Comparison of ENCODE assay signal across 8 cellular contexts in the genomic region with DNA sequence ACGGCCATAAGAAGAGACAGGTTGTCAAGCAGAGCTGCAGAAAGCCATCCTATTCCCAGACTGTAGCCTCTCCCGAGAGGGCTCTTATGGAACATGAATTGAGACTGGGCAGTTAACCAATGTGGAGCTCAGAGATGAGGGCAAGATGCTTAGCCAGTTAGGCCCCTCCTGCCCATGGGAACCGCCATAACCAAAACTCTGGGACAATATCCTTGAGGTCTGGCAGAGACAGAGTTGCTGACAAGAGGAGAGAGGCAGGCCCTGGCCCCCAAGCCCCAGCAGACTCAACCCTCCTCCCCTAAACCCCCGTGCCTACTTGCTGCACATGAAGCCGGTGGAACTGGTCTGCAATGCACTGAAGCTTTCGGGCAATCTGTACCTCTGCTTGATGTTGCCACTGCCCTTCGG. TPM values are rescaled to one million over a fixed set of nuclear protein-coding genes. Genes with fewer than 3 reads are reported as not detected.
DNase-seq lines count a peak whose midpoint lies in the region; ATAC-seq, FAIRE-seq and TF ChIP-seq lines count a peak whose summit lies in the region.

No MANE protein-coding gene starts in this region.

- H3K4me2 ChIP-seq in GM23248 (ENCODE audit: unreplicated experiment): peak overlapping the region; percentile 25

- POLR2A ChIA-PET in Panc1 (lab: Charles Lee): interaction anchor here (1.0 kb wide), 1 partner anchor 16 kb away, joined by 3 read pairs; no protein-coding TSS in a partner anchor

- no peaks in the 10 kb centered on the region for H3K79me2 ChIP-seq in GM23248 (ENCODE audit: insufficient read depth)

- no TSS peak for BruUV-seq in Panc1 (replicated peaks; lab: Mats Ljungman, UMichigan)

- H3K4me1 ChIP-seq in GM23248 (ENCODE audit: insufficient read depth) (peaks cover 26% of the 10 kb centered on the region), Panc1 (ENCODE audit: control insufficient read depth, insufficient read depth, low read length) (peaks cover 50% of the 10 kb centered on the region), foreskin keratinocyte (peaks cover 22% of the 10 kb centered on the region), small intestine (ENCODE audit: control insufficient read depth in 2 of 2, insufficient read depth in 1 of 2, low read depth in 1 of 2, low read length in 1 of 2) (peaks cover 30 to 38% of the 10 kb centered on the region in 2 donors)

- H3K4me3 ChIP-seq in GM23248: no peak overlapping the region
- H3K4me3 ChIP-seq in Panc1 (ENCODE audit: low read depth in 2 of 2, low read length in 2 of 2): no peak overlapping the region
- H3K4me3 ChIP-seq in small intestine (ENCODE audit: low read depth in 1 of 2, low read length in 2 of 2): no peak overlapping the region
- peak overlapping the region in 1 of 2 donors; percentile 13 for H3K4me3 ChIP-seq in foreskin fibroblast (ENCODE audit: low read depth in 1 of 2, low read length in 2 of 2)

- H3K27ac ChIP-seq in GM23248: peak overlapping the region; percentile 70
- peak overlapping the region; percentile 73 for H3K27ac ChIP-seq in Panc1 (ENCODE audit: low read length)
- no peak overlapping the region for H3K27ac ChIP-seq in foreskin keratinocyte
- H3K27ac ChIP-seq in small intestine (ENCODE audit: low read depth in 1 of 2, low read length in 1 of 2): peak overlapping the region; percentile 8 to 30

- TF ChIP-seq CTCF in Panc1 (IDR thresholded peaks at IDR 0.05) (no peak), foreskin keratinocyte (conservative IDR thresholded peaks at IDR 0.05) (no peak), foreskin fibroblast (IDR thresholded peaks at IDR 0.05; ENCODE audit: low read depth, low read length) (no peak)

- peak overlapping the region; percentile 65; the same call in 1 of the 2 replicates for H3K9ac ChIP-seq in GM23248

- H3K9me3 ChIP-seq in GM23248 (ENCODE audit: low read depth) (no peaks in the 10 kb centered on the region), Panc1 (ENCODE audit: control insufficient read depth, insufficient read depth, low read depth, low read length) (no peaks in the 10 kb centered on the region), small intestine (ENCODE audit: control insufficient read depth, low read depth) (no peaks in the 10 kb centered on the region)

- no peak overlapping the region for H2AFZ ChIP-seq in GM23248

- 30 to 40% methylated on average over 7 of the region's 7 CpGs for WGBS in GM23248 (ENCODE audit: low coverage in 1 of 2, low lambda C conversion rate in 2 of 2, missing lambda C conversion rate in 2 of 2), 2 experiments
- 34 to 55% (median 54%) methylated on average over 7 of the region's 7 CpGs for WGBS in small intestine, 3 donors

- ATAC-seq in Panc1 (no peak), foreskin keratinocyte (peak; percentile 0), GM19351 (IDR thresholded peaks at IDR 0.05; ENCODE audit: unreplicated experiment) (no peak), HG03457 (IDR thresholded peaks at IDR 0.05; ENCODE audit: unreplicated experiment) (no peak)

- no peaks in the 10 kb centered on the region for H3K36me3 ChIP-seq in GM23248 (ENCODE audit: low read depth)
- no peaks in the 10 kb centered on the region for H3K36me3 ChIP-seq in Panc1 (ENCODE audit: control insufficient read depth, insufficient read depth, low read length)
- H3K36me3 ChIP-seq in small intestine (ENCODE audit: control insufficient read depth in 2 of 2, insufficient read depth in 2 of 2, low read length in 2 of 2): no peaks in the 10 kb centered on the region

- no peaks in the 10 kb centered on the region for H4K20me1 ChIP-seq in GM23248 (ENCODE audit: insufficient read depth)

- H3K9me2 ChIP-seq in GM23248 (ENCODE audit: insufficient read depth): no peaks in the 10 kb centered on the region

- no peak for FAIRE-seq in small intestine (lab: Jason Lieb, UNC)

- H3K27me3 ChIP-seq in GM23248 (replicated peaks; ENCODE audit: insufficient read depth) (no peaks in the 10 kb centered on the region), Panc1 (ENCODE audit: control insufficient read depth, insufficient read depth, low read length) (no peaks in the 10 kb centered on the region), foreskin keratinocyte (no peaks in the 10 kb centered on the region), small intestine (ENCODE audit: control insufficient read depth in 2 of 2, insufficient read depth in 2 of 2, low read length in 2 of 2) (no peaks in the 10 kb centered on the region)

- peak; percentile 60 for DNase-seq in GM23248
- no peak for DNase-seq in Panc1 (ENCODE audit: low read depth, low spot score)
- no peak for DNase-seq in foreskin keratinocyte
- DNase-seq in small intestine: no peak
- DNase-seq in SKM-1 treated with dmso at 0.1 percent for 144 hours (lab: John Stamatoyannopoulos, UW; ENCODE audit: unreplicated experiment): no peak
- DNase-seq in foreskin fibroblast: no peak

- in situ Hi-C loops in GM23248 (cut with MboI): no loop called here
- in situ Hi-C loops in Panc1 (cut with HindIII; ENCODE audit: low pct_unique_long_range_greater_than_20kb, low sequenced_read_pairs): no loop called here

- peaks cover 43% of the 10 kb centered on the region for H3F3A ChIP-seq in GM23248 (ENCODE audit: insufficient read depth)

- intact Hi-C loops in Panc1 (cut with micrococcal nuclease; ENCODE audit: unreplicated experiment): loop anchor here (2.0 kb wide), 1 partner anchor 59 kb away; no protein-coding TSS in a partner anchor

- CTCF ChIA-PET in Panc1 (lab: Charles Lee): interaction anchor here (0.6 to 1.7 kb wide), 4 partner anchors 51 to 101 kb away, joined by 4 to 7 read pairs (median 6); a partner anchor contains a TSS

RNA-seq across cellular contexts. Expression of a gene that starts 4.8 kb away (rescaled TPM):
- total RNA-seq in GM23248 (2014; rRNA removed; shearing (Covaris generic)): 1.1 and 2.7 TPM in 2 replicates
- polyA plus RNA-seq in GM23248 (2016; fragmentation: Nextera tagmentation; extraction: Ambion mirVana) (0.40 and 0.41 TPM in 2 replicates), foreskin keratinocyte (0.07 and 0.22 TPM in 2 replicates), small intestine (10 to 100 TPM in 2 of 3 donors, 1 to 10 TPM in 1; 4.4 to 19.2 (median 15.2) TPM)
- total RNA-seq in Panc1 (2021; ENCODE audit: unreplicated experiment) (7.8 TPM), foreskin keratinocyte (0.07 and 0.34 TPM in 2 replicates)
- 9.4 TPM for polyA plus RNA-seq in Panc1 (2012; ENCODE audit: insufficient read length)

RNA-seq across cellular contexts. Expression of a gene that starts 57.0 kb away (rescaled TPM):
- total RNA-seq in GM23248 (2014; rRNA removed; shearing (Covaris generic)): 9.4 and 23.4 TPM in 2 replicates
- polyA plus RNA-seq in GM23248 (2016; fragmentation: Nextera tagmentation; extraction: Ambion mirVana) (8.1 and 10.2 TPM in 2 replicates), foreskin keratinocyte (19.3 and 24.4 TPM in 2 replicates), small intestine (1 to 10 TPM; 1.1 to 9.5 (median 1.6) TPM)
- total RNA-seq in Panc1 (2021; ENCODE audit: unreplicated experiment) (67.8 TPM), foreskin keratinocyte (34.8 and 45.9 TPM in 2 replicates)
- polyA plus RNA-seq in Panc1 (2012; ENCODE audit: insufficient read length): 22.3 TPM
